1 cellular context compared by ENCODE assay signal in genomic region chr12:31118347-31118830, GRCh38.
A peak's percentile ranks its signal among the peaks of the same experiment; 100 is the strongest.
TF ChIP-seq lines count a peak whose summit lies in the region.

No MANE protein-coding gene starts in this region.

TF ChIP-seq in HEK293, 187 proteins besides CTCF, POLR2A, EP300 and RAD21 (continued from another document and continues in another):
- TF ChIP-seq PRDM10 (tag by site-specific recombination; IDR thresholded peaks at IDR 0.05): peak; percentile 98
- no peak for TF ChIP-seq ZNF354C (tag by site-specific recombination; IDR thresholded peaks at IDR 0.05; ENCODE audit: borderline replicate concordance, low read depth)
- TF ChIP-seq ZNF704 (tag by site-specific recombination; IDR thresholded peaks at IDR 0.05): no peak
- peak; percentile 48 for TF ChIP-seq ZNF596 (tag by site-specific recombination; IDR thresholded peaks at IDR 0.05)
- no peak for TF ChIP-seq ZNF549 (tag by site-specific recombination; IDR thresholded peaks at IDR 0.05)
- TF ChIP-seq, protein P1, sequence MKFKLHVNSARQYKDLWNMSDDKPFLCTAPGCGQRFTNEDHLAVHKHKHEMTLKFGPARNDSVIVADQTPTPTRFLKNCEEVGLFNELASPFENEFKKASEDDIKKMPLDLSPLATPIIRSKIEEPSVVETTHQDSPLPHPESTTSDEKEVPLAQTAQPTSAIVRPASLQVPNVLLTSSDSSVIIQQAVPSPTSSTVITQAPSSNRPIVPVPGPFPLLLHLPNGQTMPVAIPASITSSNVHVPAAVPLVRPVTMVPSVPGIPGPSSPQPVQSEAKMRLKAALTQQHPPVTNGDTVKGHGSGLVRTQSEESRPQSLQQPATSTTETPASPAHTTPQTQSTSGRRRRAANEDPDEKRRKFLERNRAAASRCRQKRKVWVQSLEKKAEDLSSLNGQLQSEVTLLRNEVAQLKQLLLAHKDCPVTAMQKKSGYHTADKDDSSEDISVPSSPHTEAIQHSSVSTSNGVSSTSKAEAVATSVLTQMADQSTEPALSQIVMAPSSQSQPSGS (tag by site-specific recombination; IDR thresholded peaks at IDR 0.05; ENCODE audit: low read depth): no peak
- no peak for TF ChIP-seq ZNF558 (tag by site-specific recombination; IDR thresholded peaks at IDR 0.05)
- TF ChIP-seq ZFP41 (tag by site-specific recombination; IDR thresholded peaks at IDR 0.05; ENCODE audit: borderline replicate concordance): no peak
- TF ChIP-seq ZNF514 (tag by site-specific recombination; IDR thresholded peaks at IDR 0.05): no peak
- TF ChIP-seq, protein P2, sequence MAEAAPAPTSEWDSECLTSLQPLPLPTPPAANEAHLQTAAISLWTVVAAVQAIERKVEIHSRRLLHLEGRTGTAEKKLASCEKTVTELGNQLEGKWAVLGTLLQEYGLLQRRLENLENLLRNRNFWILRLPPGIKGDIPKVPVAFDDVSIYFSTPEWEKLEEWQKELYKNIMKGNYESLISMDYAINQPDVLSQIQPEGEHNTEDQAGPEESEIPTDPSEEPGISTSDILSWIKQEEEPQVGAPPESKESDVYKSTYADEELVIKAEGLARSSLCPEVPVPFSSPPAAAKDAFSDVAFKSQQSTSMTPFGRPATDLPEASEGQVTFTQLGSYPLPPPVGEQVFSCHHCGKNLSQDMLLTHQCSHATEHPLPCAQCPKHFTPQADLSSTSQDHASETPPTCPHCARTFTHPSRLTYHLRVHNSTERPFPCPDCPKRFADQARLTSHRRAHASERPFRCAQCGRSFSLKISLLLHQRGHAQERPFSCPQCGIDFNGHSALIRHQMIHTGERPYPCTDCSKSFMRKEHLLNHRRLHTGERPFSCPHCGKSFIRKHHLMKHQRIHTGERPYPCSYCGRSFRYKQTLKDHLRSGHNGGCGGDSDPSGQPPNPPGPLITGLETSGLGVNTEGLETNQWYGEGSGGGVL (tag by site-specific recombination; IDR thresholded peaks at IDR 0.05): peak; percentile 88
- TF ChIP-seq ZNF416 (tag by site-specific recombination; IDR thresholded peaks at IDR 0.05): no peak
- TF ChIP-seq ZNF626 (tag by site-specific recombination; IDR thresholded peaks at IDR 0.05): no peak
- no peak for TF ChIP-seq ZNF280C (tag by site-specific recombination; IDR thresholded peaks at IDR 0.05)
- TF ChIP-seq, protein P3, sequence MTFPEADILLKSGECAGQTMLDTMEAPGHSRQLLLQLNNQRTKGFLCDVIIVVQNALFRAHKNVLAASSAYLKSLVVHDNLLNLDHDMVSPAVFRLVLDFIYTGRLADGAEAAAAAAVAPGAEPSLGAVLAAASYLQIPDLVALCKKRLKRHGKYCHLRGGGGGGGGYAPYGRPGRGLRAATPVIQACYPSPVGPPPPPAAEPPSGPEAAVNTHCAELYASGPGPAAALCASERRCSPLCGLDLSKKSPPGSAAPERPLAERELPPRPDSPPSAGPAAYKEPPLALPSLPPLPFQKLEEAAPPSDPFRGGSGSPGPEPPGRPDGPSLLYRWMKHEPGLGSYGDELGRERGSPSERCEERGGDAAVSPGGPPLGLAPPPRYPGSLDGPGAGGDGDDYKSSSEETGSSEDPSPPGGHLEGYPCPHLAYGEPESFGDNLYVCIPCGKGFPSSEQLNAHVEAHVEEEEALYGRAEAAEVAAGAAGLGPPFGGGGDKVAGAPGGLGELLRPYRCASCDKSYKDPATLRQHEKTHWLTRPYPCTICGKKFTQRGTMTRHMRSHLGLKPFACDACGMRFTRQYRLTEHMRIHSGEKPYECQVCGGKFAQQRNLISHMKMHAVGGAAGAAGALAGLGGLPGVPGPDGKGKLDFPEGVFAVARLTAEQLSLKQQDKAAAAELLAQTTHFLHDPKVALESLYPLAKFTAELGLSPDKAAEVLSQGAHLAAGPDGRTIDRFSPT (tag by site-specific recombination; IDR thresholded peaks at IDR 0.05): peak; percentile 65
- peak; percentile 79 for TF ChIP-seq MZF1 (tag by site-specific recombination; IDR thresholded peaks at IDR 0.05; ENCODE audit: borderline replicate concordance)
- TF ChIP-seq ZNF202 (tag by site-specific recombination; IDR thresholded peaks at IDR 0.05; ENCODE audit: borderline replicate concordance): peak; percentile 58; the same call in 1 of the 2 replicates
- TF ChIP-seq ZSCAN16 (tag by site-specific recombination; IDR thresholded peaks at IDR 0.05): no peak
- no peak for TF ChIP-seq ZNF791 (tag by site-specific recombination; IDR thresholded peaks at IDR 0.05)
- no peak for TF ChIP-seq ZNF792 (tag by site-specific recombination; IDR thresholded peaks at IDR 0.05)
- peak; percentile 85 for TF ChIP-seq WT1 (tag by site-specific recombination; IDR thresholded peaks at IDR 0.05)
- no peak for TF ChIP-seq REST (tag by site-specific recombination; IDR thresholded peaks at IDR 0.05)
- no peak for TF ChIP-seq ZBTB1 (tag by site-specific recombination; IDR thresholded peaks at IDR 0.05)
- no peak for TF ChIP-seq ZNF146 (tag by site-specific recombination; IDR thresholded peaks at IDR 0.05)
- TF ChIP-seq ZBTB21 (tag by site-specific recombination; IDR thresholded peaks at IDR 0.05): no peak
- no peak for TF ChIP-seq ZNF624 (tag by site-specific recombination; IDR thresholded peaks at IDR 0.05)
- TF ChIP-seq ZNF639 (tag by site-specific recombination; IDR thresholded peaks at IDR 0.05): 0 out of 2 replicates have a peak, but pooled peaks have one; percentile 39
- TF ChIP-seq GFI1B (tag by site-specific recombination; IDR thresholded peaks at IDR 0.05): no peak
- TF ChIP-seq ZNF677 (tag by site-specific recombination; IDR thresholded peaks at IDR 0.05): no peak
- no peak for TF ChIP-seq ZNF747 (tag by site-specific recombination; IDR thresholded peaks at IDR 0.05)
- no peak for TF ChIP-seq ZNF610 (tag by site-specific recombination; IDR thresholded peaks at IDR 0.05; ENCODE audit: borderline replicate concordance)
- TF ChIP-seq ZNF214 (tag by site-specific recombination; IDR thresholded peaks at IDR 0.05; ENCODE audit: borderline replicate concordance): no peak
- TF ChIP-seq ZNF555 (tag by site-specific recombination; conservative IDR thresholded peaks at IDR 0.05): no peak
- no peak for TF ChIP-seq ZNF138 (tag by site-specific recombination; IDR thresholded peaks at IDR 0.05; ENCODE audit: borderline replicate concordance)
- no peak for TF ChIP-seq TRIM28 (IDR thresholded peaks at IDR 0.05; ENCODE audit: borderline replicate concordance, low read length)
- no peak for TF ChIP-seq ZNF114 (tag by site-specific recombination; IDR thresholded peaks at IDR 0.05)
- no peak for TF ChIP-seq ZNF658 (tag by site-specific recombination; IDR thresholded peaks at IDR 0.05)
- TF ChIP-seq KLF9 (tag by site-specific recombination; IDR thresholded peaks at IDR 0.05; ENCODE audit: low read depth): peak; percentile 58
- TF ChIP-seq, protein P4, sequence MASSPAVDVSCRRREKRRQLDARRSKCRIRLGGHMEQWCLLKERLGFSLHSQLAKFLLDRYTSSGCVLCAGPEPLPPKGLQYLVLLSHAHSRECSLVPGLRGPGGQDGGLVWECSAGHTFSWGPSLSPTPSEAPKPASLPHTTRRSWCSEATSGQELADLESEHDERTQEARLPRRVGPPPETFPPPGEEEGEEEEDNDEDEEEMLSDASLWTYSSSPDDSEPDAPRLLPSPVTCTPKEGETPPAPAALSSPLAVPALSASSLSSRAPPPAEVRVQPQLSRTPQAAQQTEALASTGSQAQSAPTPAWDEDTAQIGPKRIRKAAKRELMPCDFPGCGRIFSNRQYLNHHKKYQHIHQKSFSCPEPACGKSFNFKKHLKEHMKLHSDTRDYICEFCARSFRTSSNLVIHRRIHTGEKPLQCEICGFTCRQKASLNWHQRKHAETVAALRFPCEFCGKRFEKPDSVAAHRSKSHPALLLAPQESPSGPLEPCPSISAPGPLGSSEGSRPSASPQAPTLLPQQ (tag by site-specific recombination; IDR thresholded peaks at IDR 0.05): peak; percentile 49; the same call in 1 of the 2 replicates
- TF ChIP-seq, protein P5, sequence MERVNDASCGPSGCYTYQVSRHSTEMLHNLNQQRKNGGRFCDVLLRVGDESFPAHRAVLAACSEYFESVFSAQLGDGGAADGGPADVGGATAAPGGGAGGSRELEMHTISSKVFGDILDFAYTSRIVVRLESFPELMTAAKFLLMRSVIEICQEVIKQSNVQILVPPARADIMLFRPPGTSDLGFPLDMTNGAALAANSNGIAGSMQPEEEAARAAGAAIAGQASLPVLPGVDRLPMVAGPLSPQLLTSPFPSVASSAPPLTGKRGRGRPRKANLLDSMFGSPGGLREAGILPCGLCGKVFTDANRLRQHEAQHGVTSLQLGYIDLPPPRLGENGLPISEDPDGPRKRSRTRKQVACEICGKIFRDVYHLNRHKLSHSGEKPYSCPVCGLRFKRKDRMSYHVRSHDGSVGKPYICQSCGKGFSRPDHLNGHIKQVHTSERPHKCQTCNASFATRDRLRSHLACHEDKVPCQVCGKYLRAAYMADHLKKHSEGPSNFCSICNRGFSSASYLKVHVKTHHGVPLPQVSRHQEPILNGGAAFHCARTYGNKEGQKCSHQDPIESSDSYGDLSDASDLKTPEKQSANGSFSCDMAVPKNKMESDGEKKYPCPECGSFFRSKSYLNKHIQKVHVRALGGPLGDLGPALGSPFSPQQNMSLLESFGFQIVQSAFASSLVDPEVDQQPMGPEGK (tag by site-specific recombination; IDR thresholded peaks at IDR 0.05): peak; percentile 68
